In the genomic region with DNA sequence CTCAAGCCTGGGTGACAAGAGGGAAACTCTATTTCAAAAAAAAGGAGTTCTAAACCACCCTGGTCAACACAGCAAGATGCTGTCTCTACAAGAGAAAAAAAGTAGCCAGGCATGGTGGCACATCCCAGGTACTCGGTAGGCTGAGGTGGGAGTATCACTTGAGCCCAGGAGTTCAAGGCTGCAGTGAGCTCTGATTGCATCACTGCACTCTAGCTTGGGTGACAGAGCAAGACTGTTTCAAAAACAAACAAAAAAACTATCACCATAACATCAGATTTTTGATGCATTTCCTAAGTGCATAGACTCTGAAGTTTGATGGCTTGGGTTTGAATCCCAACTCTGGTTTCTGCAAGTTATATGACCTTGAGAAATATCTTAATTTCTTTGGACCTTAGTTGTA, we compare ENCODE assay signal across 1 cellular context.
TF ChIP-seq lines count a peak whose summit lies in the region.

No MANE protein-coding gene starts in this region.

TF ChIP-seq in HepG2, 621 proteins besides CTCF, POLR2A, EP300 and RAD21:
- TF ChIP-seq, protein P1, sequence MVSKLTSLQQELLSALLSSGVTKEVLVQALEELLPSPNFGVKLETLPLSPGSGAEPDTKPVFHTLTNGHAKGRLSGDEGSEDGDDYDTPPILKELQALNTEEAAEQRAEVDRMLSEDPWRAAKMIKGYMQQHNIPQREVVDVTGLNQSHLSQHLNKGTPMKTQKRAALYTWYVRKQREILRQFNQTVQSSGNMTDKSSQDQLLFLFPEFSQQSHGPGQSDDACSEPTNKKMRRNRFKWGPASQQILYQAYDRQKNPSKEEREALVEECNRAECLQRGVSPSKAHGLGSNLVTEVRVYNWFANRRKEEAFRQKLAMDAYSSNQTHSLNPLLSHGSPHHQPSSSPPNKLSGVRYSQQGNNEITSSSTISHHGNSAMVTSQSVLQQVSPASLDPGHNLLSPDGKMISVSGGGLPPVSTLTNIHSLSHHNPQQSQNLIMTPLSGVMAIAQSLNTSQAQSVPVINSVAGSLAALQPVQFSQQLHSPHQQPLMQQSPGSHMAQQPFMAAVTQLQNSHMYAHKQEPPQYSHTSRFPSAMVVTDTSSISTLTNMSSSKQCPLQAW (CRISPR knock-in tag; IDR thresholded peaks at IDR 0.05), result no peak
- TF ChIP-seq CEBPB (IDR thresholded peaks at IDR 0.05; ENCODE audit: borderline replicate concordance, low read depth, low read length) (peak; percentile 87), HDAC1 (CRISPR knock-in tag; IDR thresholded peaks at IDR 0.05) (no peak), FOSL2 (CRISPR knock-in tag; IDR thresholded peaks at IDR 0.05) (peak; percentile 30; the same call in 1 of the 2 replicates), FOXA3 (CRISPR knock-in tag; IDR thresholded peaks at IDR 0.05) (peak; percentile 14; the same call in 1 of the 2 replicates), HNRNPLL (IDR thresholded peaks at IDR 0.05; ENCODE audit: low read depth, low read length, poor library complexity, severe bottlenecking) (no peak), CEBPG (CRISPR knock-in tag; IDR thresholded peaks at IDR 0.05) (peak; percentile 85), RARA (CRISPR knock-in tag; IDR thresholded peaks at IDR 0.05) (peak; percentile 66), BORCS8-MEF2B (CRISPR knock-in tag; IDR thresholded peaks at IDR 0.05) (no peak), ZNF792 (CRISPR knock-in tag; IDR thresholded peaks at IDR 0.05) (0 out of 2 replicates have a peak, but pooled peaks have one; percentile 34), HOXA3 (CRISPR knock-in tag; IDR thresholded peaks at IDR 0.05) (peak; percentile 15; the same call in 1 of the 2 replicates), ATF7 (IDR thresholded peaks at IDR 0.05) (0 out of 2 replicates have a peak, but pooled peaks have one; percentile 16), ATF7 (CRISPR knock-in tag; IDR thresholded peaks at IDR 0.05) (no peak), ZNF562 (CRISPR knock-in tag; IDR thresholded peaks at IDR 0.05; ENCODE audit: borderline replicate concordance) (no peak), HNF4A (CRISPR knock-in tag; IDR thresholded peaks at IDR 0.05) (peak; percentile 30; the same call in 1 of the 2 replicates), KAT7 (CRISPR knock-in tag; IDR thresholded peaks at IDR 0.05; ENCODE audit: borderline replicate concordance) (no peak), NR2C2 (CRISPR knock-in tag; IDR thresholded peaks at IDR 0.05; ENCODE audit: borderline replicate concordance) (0 out of 2 replicates have a peak, but pooled peaks have one; percentile 31), U2AF1 (optimal IDR thresholded peaks at IDR 0.05; ENCODE audit: low read depth, low read length) (no peak)
- TF ChIP-seq, protein P2, sequence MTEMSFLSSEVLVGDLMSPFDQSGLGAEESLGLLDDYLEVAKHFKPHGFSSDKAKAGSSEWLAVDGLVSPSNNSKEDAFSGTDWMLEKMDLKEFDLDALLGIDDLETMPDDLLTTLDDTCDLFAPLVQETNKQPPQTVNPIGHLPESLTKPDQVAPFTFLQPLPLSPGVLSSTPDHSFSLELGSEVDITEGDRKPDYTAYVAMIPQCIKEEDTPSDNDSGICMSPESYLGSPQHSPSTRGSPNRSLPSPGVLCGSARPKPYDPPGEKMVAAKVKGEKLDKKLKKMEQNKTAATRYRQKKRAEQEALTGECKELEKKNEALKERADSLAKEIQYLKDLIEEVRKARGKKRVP (CRISPR knock-in tag; IDR thresholded peaks at IDR 0.05), result peak in 1 of 2 experiments; percentile 71; a peak in 2 of 4 replicates
- TF ChIP-seq, protein P3, sequence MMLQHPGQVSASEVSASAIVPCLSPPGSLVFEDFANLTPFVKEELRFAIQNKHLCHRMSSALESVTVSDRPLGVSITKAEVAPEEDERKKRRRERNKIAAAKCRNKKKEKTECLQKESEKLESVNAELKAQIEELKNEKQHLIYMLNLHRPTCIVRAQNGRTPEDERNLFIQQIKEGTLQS (CRISPR knock-in tag; IDR thresholded peaks at IDR 0.05), result peak; percentile 73; the same call in 1 of the 2 replicates
- TF ChIP-seq, protein P4, sequence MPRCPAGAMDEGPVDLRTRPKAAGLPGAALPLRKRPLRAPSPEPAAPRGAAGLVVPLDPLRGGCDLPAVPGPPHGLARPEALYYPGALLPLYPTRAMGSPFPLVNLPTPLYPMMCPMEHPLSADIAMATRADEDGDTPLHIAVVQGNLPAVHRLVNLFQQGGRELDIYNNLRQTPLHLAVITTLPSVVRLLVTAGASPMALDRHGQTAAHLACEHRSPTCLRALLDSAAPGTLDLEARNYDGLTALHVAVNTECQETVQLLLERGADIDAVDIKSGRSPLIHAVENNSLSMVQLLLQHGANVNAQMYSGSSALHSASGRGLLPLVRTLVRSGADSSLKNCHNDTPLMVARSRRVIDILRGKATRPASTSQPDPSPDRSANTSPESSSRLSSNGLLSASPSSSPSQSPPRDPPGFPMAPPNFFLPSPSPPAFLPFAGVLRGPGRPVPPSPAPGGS (CRISPR knock-in tag; IDR thresholded peaks at IDR 0.05), result no peak
- TF ChIP-seq, protein P5, sequence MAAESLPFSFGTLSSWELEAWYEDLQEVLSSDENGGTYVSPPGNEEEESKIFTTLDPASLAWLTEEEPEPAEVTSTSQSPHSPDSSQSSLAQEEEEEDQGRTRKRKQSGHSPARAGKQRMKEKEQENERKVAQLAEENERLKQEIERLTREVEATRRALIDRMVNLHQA (CRISPR knock-in tag; IDR thresholded peaks at IDR 0.05), result no peak
